Comparison of ENCODE assay signal across 1 cellular context in the genomic region with DNA sequence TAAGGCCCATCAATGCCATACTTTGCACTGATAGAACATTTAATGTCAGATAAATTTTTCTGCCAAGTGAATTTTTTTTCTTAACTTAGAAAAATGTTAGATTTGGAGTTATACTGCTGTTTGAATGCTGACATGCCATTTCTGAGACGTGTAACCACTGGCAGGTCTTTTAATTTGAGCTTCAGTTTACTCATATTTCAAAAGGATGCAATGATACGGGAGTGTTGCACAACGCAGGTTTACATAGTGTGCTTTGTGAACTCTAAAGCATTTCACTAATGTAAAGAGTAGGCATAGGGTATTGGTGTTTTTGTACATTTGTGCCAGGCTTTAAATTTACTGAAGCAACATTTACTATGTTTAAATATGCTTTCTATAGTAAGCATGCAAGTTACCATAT.
TF ChIP-seq lines count a peak whose summit lies in the region.

No MANE protein-coding gene starts in this region.

TF ChIP-seq in SK-N-SH treated with all-trans-retinoic acid at 6 μM for 48 hours, 23 proteins besides CTCF, POLR2A, EP300 and RAD21 (continued from another document):
- TF ChIP-seq, protein P1, sequence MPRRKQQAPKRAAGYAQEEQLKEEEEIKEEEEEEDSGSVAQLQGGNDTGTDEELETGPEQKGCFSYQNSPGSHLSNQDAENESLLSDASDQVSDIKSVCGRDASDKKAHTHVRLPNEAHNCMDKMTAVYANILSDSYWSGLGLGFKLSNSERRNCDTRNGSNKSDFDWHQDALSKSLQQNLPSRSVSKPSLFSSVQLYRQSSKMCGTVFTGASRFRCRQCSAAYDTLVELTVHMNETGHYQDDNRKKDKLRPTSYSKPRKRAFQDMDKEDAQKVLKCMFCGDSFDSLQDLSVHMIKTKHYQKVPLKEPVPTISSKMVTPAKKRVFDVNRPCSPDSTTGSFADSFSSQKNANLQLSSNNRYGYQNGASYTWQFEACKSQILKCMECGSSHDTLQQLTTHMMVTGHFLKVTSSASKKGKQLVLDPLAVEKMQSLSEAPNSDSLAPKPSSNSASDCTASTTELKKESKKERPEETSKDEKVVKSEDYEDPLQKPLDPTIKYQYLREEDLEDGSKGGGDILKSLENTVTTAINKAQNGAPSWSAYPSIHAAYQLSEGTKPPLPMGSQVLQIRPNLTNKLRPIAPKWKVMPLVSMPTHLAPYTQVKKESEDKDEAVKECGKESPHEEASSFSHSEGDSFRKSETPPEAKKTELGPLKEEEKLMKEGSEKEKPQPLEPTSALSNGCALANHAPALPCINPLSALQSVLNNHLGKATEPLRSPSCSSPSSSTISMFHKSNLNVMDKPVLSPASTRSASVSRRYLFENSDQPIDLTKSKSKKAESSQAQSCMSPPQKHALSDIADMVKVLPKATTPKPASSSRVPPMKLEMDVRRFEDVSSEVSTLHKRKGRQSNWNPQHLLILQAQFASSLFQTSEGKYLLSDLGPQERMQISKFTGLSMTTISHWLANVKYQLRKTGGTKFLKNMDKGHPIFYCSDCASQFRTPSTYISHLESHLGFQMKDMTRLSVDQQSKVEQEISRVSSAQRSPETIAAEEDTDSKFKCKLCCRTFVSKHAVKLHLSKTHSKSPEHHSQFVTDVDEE (CRISPR knock-in tag; IDR thresholded peaks at IDR 0.05) = no peak
TF ChIP-seq in SK-N-SH treated with all-trans-retinoic acid at 6 μM for 48 hours: peak in this region for 0.
